ENCODE assay signal across 8 cellular contexts in the genomic region with DNA sequence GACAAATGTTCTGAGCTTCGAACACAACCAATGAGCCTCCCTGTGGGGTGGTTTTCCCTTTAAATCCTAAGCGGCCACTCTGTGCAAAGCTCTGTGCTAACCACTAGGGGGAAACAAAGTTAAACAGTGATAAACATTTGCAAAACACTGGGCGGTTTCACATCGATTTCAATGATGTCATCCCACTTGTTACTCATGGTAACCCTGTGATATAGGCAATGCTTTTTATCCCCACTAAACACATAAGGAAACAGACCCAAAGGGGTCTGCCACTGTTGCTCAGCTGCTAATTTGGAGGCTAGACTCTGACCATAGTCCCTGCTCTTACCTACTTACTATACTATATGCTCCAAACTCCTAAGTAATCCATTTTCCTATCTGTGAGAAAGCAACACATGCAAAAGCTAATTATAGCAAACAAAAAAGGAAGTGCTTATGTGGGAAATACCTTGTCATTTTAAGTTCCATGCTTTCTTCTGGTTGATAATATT. TPM values are rescaled to one million over a fixed set of nuclear protein-coding genes. Genes with fewer than 3 reads are reported as not detected.
DNase-seq lines count a peak whose midpoint lies in the region; ATAC-seq, FAIRE-seq and TF ChIP-seq lines count a peak whose summit lies in the region.

No MANE protein-coding gene starts in this region.

- TF ChIP-seq CTCF in AG09309 (IDR thresholded peaks at IDR 0.05; ENCODE audit: control insufficient read depth, insufficient read depth, low read depth, low read length, missing control alignments) = peak; percentile 83
- TF ChIP-seq CTCF in breast epithelium (IDR thresholded peaks at IDR 0.05) = peak; percentile 41 to 68 (median 64)
- TF ChIP-seq CTCF in kidney (IDR thresholded peaks at IDR 0.05; ENCODE audit: borderline replicate concordance, extremely low read depth, insufficient read depth) = peak; percentile 82

- TF ChIP-seq POLR2A in breast epithelium (IDR thresholded peaks at IDR 0.05) = no peak

- H3K4me3 ChIP-seq in AG09309 (ENCODE audit: control insufficient read depth, low read depth, low read length) (no peak overlapping the region), breast epithelium (no peak overlapping the region), kidney (ENCODE audit: low read length in 2 of 2) (no peak overlapping the region)

- intact Hi-C loops in breast epithelium (cut with DNase I; ENCODE audit: low total_unique reads) = no loop called here
- intact Hi-C loops in kidney (cut with DNase I) = loop anchor here (10.0 kb wide), 1 partner anchor 84 kb away; no protein-coding TSS in a partner anchor

- H3K27me3 ChIP-seq in breast epithelium = no peaks in the 10 kb centered on the region

- H3K4me1 ChIP-seq in breast epithelium = no peaks in the 10 kb centered on the region
- H3K4me1 ChIP-seq in kidney (ENCODE audit: control insufficient read depth in 1 of 2, insufficient read depth in 1 of 2, low read depth in 1 of 2, low read length in 2 of 2) = peaks cover 6 to 10% of the 10 kb centered on the region in 2 donors

- H3K36me3 ChIP-seq in breast epithelium (no peaks in the 10 kb centered on the region), kidney (ENCODE audit: control insufficient read depth in 1 of 2, insufficient read depth in 2 of 2, low read length in 2 of 2) (peaks cover 10 to 26% of the 10 kb centered on the region in 2 donors)

- no peak for FAIRE-seq in kidney (lab: Jason Lieb, UNC)

- H3K27ac ChIP-seq in breast epithelium = no peak overlapping the region
- no peak overlapping the region for H3K27ac ChIP-seq in kidney (ENCODE audit: low read depth in 2 of 2, low read length in 2 of 2)

- DNase-seq in AG09309 (ENCODE audit: low read depth) = peak; percentile 74
- peak; percentile 29 for DNase-seq in NCI-H1417 treated with DMSO at 0.1 percent for 48 hours (lab: John Stamatoyannopoulos, UW)
- peak; percentile 9 for DNase-seq in T follicular helper cell (ENCODE audit: low read depth)
- peak in 1 of 2 donors; percentile 37 for DNase-seq in breast epithelium (ENCODE audit: low spot score in 2 of 2)
- DNase-seq in kidney = no peak
- peak; percentile 14 to 21 for DNase-seq in stimulated activated CD4-positive, alpha-beta T cell treated with anti-CD3 and anti-CD28 coated beads, Interleukin-4, amount 100 ng/mL, for 4 hours

- H3K9me3 ChIP-seq in breast epithelium = no peaks in the 10 kb centered on the region
- no peaks in the 10 kb centered on the region for H3K9me3 ChIP-seq in kidney (ENCODE audit: control insufficient read depth in 1 of 2, low read length in 2 of 2)

- ATAC-seq in GM18517 (IDR thresholded peaks at IDR 0.05; ENCODE audit: unreplicated experiment) = peak; percentile 97
- ATAC-seq in HG02970 (IDR thresholded peaks at IDR 0.05; ENCODE audit: low FRiP score, unreplicated experiment) = peak; percentile 96

- H3K9ac ChIP-seq in kidney (ENCODE audit: low read length in 2 of 2) = no peak overlapping the region

RNA-seq across cellular contexts. Expression of gene PTPN3, which starts 57.3 kb away (rescaled TPM):
- total RNA-seq in breast epithelium (10 to 100 TPM in 2 of 3 donors, 1 to 10 TPM in 1; 4.2 to 21.2 (median 14.4) TPM), kidney (40.6 TPM)
- polyA plus RNA-seq in kidney (ENCODE audit: insufficient read depth, low read depth, low replicate concordance) = 33.7 TPM
